Comparison of ENCODE assay signal across 1 cellular context in genomic region chr14:60111732-60112131, GRCh38.
TF ChIP-seq lines count a peak whose summit lies in the region.

No MANE protein-coding gene starts in this region.

TF ChIP-seq in GM12878, 131 proteins besides CTCF, POLR2A, EP300 and RAD21:
- no peak for TF ChIP-seq ZNF207 (IDR thresholded peaks at IDR 0.05; ENCODE audit: borderline replicate concordance)
- TF ChIP-seq ATF7 (IDR thresholded peaks at IDR 0.05; ENCODE audit: low read depth), result peak; percentile 29; the same call in 1 of the 2 replicates
- TF ChIP-seq NFXL1 (IDR thresholded peaks at IDR 0.05; ENCODE audit: borderline replicate concordance), result no peak
- TF ChIP-seq SMC3 (IDR thresholded peaks at IDR 0.05; ENCODE audit: borderline replicate concordance, low read length), result no peak
- TF ChIP-seq JUNB (IDR thresholded peaks at IDR 0.05), result peak; percentile 13; the same call in 1 of the 2 replicates
- no peak for TF ChIP-seq MTA2 (IDR thresholded peaks at IDR 0.05; ENCODE audit: low read depth)
- peak; percentile 61; the same call in 1 of the 2 replicates for TF ChIP-seq ZNF24 (IDR thresholded peaks at IDR 0.05)
